ENCODE assay signal across 8 cellular contexts in genomic region chr7:43869018-43869897, GRCh38. TPM values are rescaled to one million over a fixed set of nuclear protein-coding genes. Genes with fewer than 3 reads are reported as not detected.
DNase-seq lines count a peak whose midpoint lies in the region; ATAC-seq and TF ChIP-seq lines count a peak whose summit lies in the region.

TSS of gene MRPS24 (minus strand) at chr7:43869517. CDS start at chr7:43869495, 22 bp downstream.

- H3K4me3 Mint-ChIP-seq in T-helper 17 cell (peak within 1 kb of the TSS; percentile 91), progenitor cell of endocrine pancreas (ENCODE audit: low read depth) (peak within 1 kb of the TSS; percentile 65)

- intact Hi-C loops in left ventricle myocardium inferior (cut with micrococcal nuclease) (no loop called here), upper lobe of right lung (cut with DNase I) (no loop called here)

- H3K9me3 Mint-ChIP-seq in progenitor cell of endocrine pancreas (ENCODE audit: low read depth) = peaks cover 1% of the 10 kb centered on the region

- H3K4me3 ChIP-seq in left ventricle myocardium inferior (peak within 1 kb of the TSS; percentile 79), upper lobe of right lung (peak within 1 kb of the TSS; percentile 72)

- no peaks in the 10 kb centered on the region for H3K27me3 ChIP-seq in left ventricle myocardium inferior (ENCODE audit: low read depth)
- no peaks in the 10 kb centered on the region for H3K27me3 ChIP-seq in upper lobe of right lung

- TF ChIP-seq CTCF in left ventricle myocardium inferior (IDR thresholded peaks at IDR 0.05; ENCODE audit: borderline replicate concordance) (no peak), progenitor cell of endocrine pancreas (IDR thresholded peaks at IDR 0.05; ENCODE audit: unreplicated experiment) (no peak), upper lobe of right lung (IDR thresholded peaks at IDR 0.05) (no peak)

- H3K27ac ChIP-seq in left ventricle myocardium inferior (replicated peaks) (peak within 1 kb of the TSS; percentile 86), upper lobe of right lung (peak within 1 kb of the TSS; percentile 83)

- ATAC-seq in GM18499 (IDR thresholded peaks at IDR 0.05; ENCODE audit: insufficient read depth, unreplicated experiment) (peak; percentile 75), HG02938 (IDR thresholded peaks at IDR 0.05; ENCODE audit: unreplicated experiment) (peak; percentile 73), T-helper 17 cell (peak; percentile 100), upper lobe of right lung (peak; percentile 100)

- peaks cover 28% of the 10 kb centered on the region for H3K36me3 ChIP-seq in left ventricle myocardium inferior
- H3K36me3 ChIP-seq in upper lobe of right lung = peaks cover 12% of the 10 kb centered on the region

- H3K36me3 Mint-ChIP-seq in T-helper 17 cell (ENCODE audit: low read depth) (peaks cover 5% of the 10 kb centered on the region), progenitor cell of endocrine pancreas (ENCODE audit: insufficient read depth) (peaks cover 14% of the 10 kb centered on the region)

- DNase-seq in NCI-H187 (lab: John Stamatoyannopoulos, UW) (peak; percentile 87 to 93), T-helper 17 cell (peak; percentile 90 to 95 (median 95)), amygdala (lab: John Stamatoyannopoulos, UW) (peak; percentile 33 to 97 (median 90)), left ventricle myocardium inferior (peak; percentile 98), progenitor cell of endocrine pancreas (ENCODE audit: low spot score, unreplicated experiment) (peak; percentile 91), upper lobe of right lung (peak; percentile 98)

- H3K4me1 ChIP-seq in left ventricle myocardium inferior (peaks cover 47% of the 10 kb centered on the region), upper lobe of right lung (peaks cover 16% of the 10 kb centered on the region)

- H3K4me1 Mint-ChIP-seq in T-helper 17 cell (peaks cover 13% of the 10 kb centered on the region), progenitor cell of endocrine pancreas (ENCODE audit: low read depth) (peaks cover 13% of the 10 kb centered on the region)

- H3K27me3 Mint-ChIP-seq in T-helper 17 cell (no peaks in the 10 kb centered on the region), progenitor cell of endocrine pancreas (peaks cover 9% of the 10 kb centered on the region)

- H3K9me3 ChIP-seq in T-helper 17 cell (ENCODE audit: control insufficient read depth, low read length, poor library complexity, severe bottlenecking) (no peaks in the 10 kb centered on the region), left ventricle myocardium inferior (replicated peaks) (no peaks in the 10 kb centered on the region), upper lobe of right lung (no peaks in the 10 kb centered on the region)

- peak within 1 kb of the TSS; percentile 94 for H3K27ac Mint-ChIP-seq in T-helper 17 cell
- peak within 1 kb of the TSS; percentile 53 for H3K27ac Mint-ChIP-seq in progenitor cell of endocrine pancreas

RNA-seq across cellular contexts. Expression of gene MRPS24, which starts in this region (rescaled TPM):
- 10 to 100 TPM; 42.3 to 50.4 TPM for total RNA-seq in T-helper 17 cell
- 167 TPM for total RNA-seq in left ventricle myocardium inferior
- 62.7 and 72.8 TPM in 2 replicates for total RNA-seq in progenitor cell of endocrine pancreas
- total RNA-seq in upper lobe of right lung = 61.5 TPM

Comparison
In these comparisons a context has a peak if more than half of its experiments do, and no peak if none do; other contexts are left out.
1. Peak in every context shown above with its lines: DNase-seq, ATAC-seq, H3K4me3 ChIP-seq and H3K27ac ChIP-seq.